ENCODE assay signal across 16 cellular contexts in genomic region chr4:71020611-71021010, GRCh38.
"Had no signal": no experiment of that assay in that cellular context is flagged by ENCODE, and none has a peak within 500 bp of the region (broad histone marks: within the 10 kb centered on the region; RNA-seq: fewer than 3 reads in every experiment).

No MANE protein-coding gene starts in this region.

- DNase-seq: activated CD4-positive, alpha-beta T cell treated with anti-CD3 and anti-CD28 coated beads, Interleukin-2, amount 50 U/mL, for 1 hour; activated CD4-positive, CD25-positive, alpha-beta regulatory T cell treated with anti-CD3 and anti-CD28 coated beads, Interleukin-2, amount 50 U/mL, for 72 hours; activated CD8-positive, alpha-beta memory T cell treated with anti-CD3 and anti-CD28 coated beads, Interleukin-2, amount 50 U/mL, for 4 hours; activated effector memory CD4-positive, alpha-beta T cell treated with anti-CD3 and anti-CD28 coated beads, Interleukin-2, amount 50 U/mL, for 16 hours; activated naive CD4-positive, alpha-beta T cell treated with anti-CD3 and anti-CD28 coated beads, Interleukin-2, amount 50 U/mL, for 16 hours; activated T-cell treated with anti-CD3 and anti-CD28 coated beads, Interleukin-2, amount 50 U/mL, for 48 hours; body of pancreas; caudate nucleus; erythroblast; lower lobe of right lung; retina; stimulated activated CD4-positive, alpha-beta T cell treated with anti-CD3 and anti-CD28 coated beads, Interleukin-12 subunit alpha, Interleukin-12 subunit beta, amount 100 ng/mL, for 4 hours; stimulated activated CD4-positive, alpha-beta T cell treated with anti-CD3 and anti-CD28 coated beads, Interleukin-1b, Interleukin-23, amount 100 ng/mL, for 48 hours; stimulated activated CD8-positive, alpha-beta memory T cell treated with anti-CD3 and anti-CD28 coated beads, Interleukin-4, amount 100 ng/mL, for 48 hours; stimulated activated naive CD4-positive, alpha-beta T cell treated with Interleukin-2 at 50 U/mL for 16 hours had no signal

- ATAC-seq: body of pancreas, lower lobe of right lung had no signal

- H3K4me3 Mint-ChIP-seq: nephron had no signal

- H3K27ac Mint-ChIP-seq: nephron had no signal
